15 cellular contexts compared by ENCODE assay signal in genomic region chr5:32445831-32446614, GRCh38. TPM values are rescaled to one million over a fixed set of nuclear protein-coding genes. Genes with fewer than 3 reads are reported as not detected.
DNase-seq lines count a peak whose midpoint lies in the region; ATAC-seq and TF ChIP-seq lines count a peak whose summit lies in the region.
"Had no signal": no experiment of that assay in that cellular context is flagged by ENCODE, and none has a peak within 500 bp of the region (broad histone marks: within the 10 kb centered on the region; RNA-seq: fewer than 3 reads in every experiment).

No MANE protein-coding gene starts in this region.

- no peaks in the 10 kb centered on the region for H3K9me3 Mint-ChIP-seq in activated T-cell treated with anti-CD3 and anti-CD28 coated beads, Interleukin-2, amount 50 U/mL, for 24 hours
- H3K9me3 Mint-ChIP-seq in activated T-helper 2 cell treated with anti-CD3 and anti-CD28 coated beads, Interferon-gamma antibody, Interleukin-2, Interleukin-4, amounts not matched to agents 10 μg/mL and 5 μg/mL and 100 μg/mL, durations not matched to agents 14 hours and 24 hours and 36 hours: no peaks in the 10 kb centered on the region

- no peak overlapping the region for H3K4me3 ChIP-seq in suprapubic skin

- H3K4me1 ChIP-seq in suprapubic skin: peaks cover 52% of the 10 kb centered on the region

- peak overlapping the region; percentile 30 for H3K27ac Mint-ChIP-seq in activated T-cell treated with anti-CD3 and anti-CD28 coated beads, Interleukin-2, amount 50 U/mL, for 24 hours
- no peak overlapping the region for H3K27ac Mint-ChIP-seq in activated T-helper 2 cell treated with anti-CD3 and anti-CD28 coated beads, Interferon-gamma antibody, Interleukin-2, Interleukin-4, amounts not matched to agents 10 μg/mL and 5 μg/mL and 100 μg/mL, durations not matched to agents 14 hours and 24 hours and 36 hours

- H3K9me3 ChIP-seq in suprapubic skin: no peaks in the 10 kb centered on the region
- H3K9me3 ChIP-seq: spleen had no signal

- peaks cover 4% of the 10 kb centered on the region for H3K27me3 ChIP-seq in suprapubic skin
- H3K27me3 ChIP-seq: spleen had no signal

- no peak for TF ChIP-seq POLR2A in suprapubic skin (IDR thresholded peaks at IDR 0.05)

- H3K27me3 Mint-ChIP-seq in activated T-cell treated with anti-CD3 and anti-CD28 coated beads, Interleukin-2, amount 50 U/mL, for 24 hours: no peaks in the 10 kb centered on the region
- peaks cover 22% of the 10 kb centered on the region for H3K27me3 Mint-ChIP-seq in activated T-helper 2 cell treated with anti-CD3 and anti-CD28 coated beads, Interferon-gamma antibody, Interleukin-2, Interleukin-4, amounts not matched to agents 10 μg/mL and 5 μg/mL and 100 μg/mL, durations not matched to agents 14 hours and 24 hours and 36 hours (ENCODE audit: low read depth)

- H3K4me1 Mint-ChIP-seq in activated T-cell treated with anti-CD3 and anti-CD28 coated beads, Interleukin-2, amount 50 U/mL, for 24 hours (ENCODE audit: low read depth): peaks cover 33% of the 10 kb centered on the region
- peaks cover 27% of the 10 kb centered on the region for H3K4me1 Mint-ChIP-seq in activated T-helper 2 cell treated with anti-CD3 and anti-CD28 coated beads, Interferon-gamma antibody, Interleukin-2, Interleukin-4, amounts not matched to agents 10 μg/mL and 5 μg/mL and 100 μg/mL, durations not matched to agents 14 hours and 24 hours and 36 hours (ENCODE audit: low read depth)

- TF ChIP-seq EP300 in suprapubic skin (IDR thresholded peaks at IDR 0.05): no peak

- TF ChIP-seq CTCF in suprapubic skin (IDR thresholded peaks at IDR 0.05): no peak

- no peak overlapping the region for H3K4me3 Mint-ChIP-seq in activated T-cell treated with anti-CD3 and anti-CD28 coated beads, Interleukin-2, amount 50 U/mL, for 24 hours
- peak overlapping the region; percentile 47 for H3K4me3 Mint-ChIP-seq in activated T-helper 2 cell treated with anti-CD3 and anti-CD28 coated beads, Interferon-gamma antibody, Interleukin-2, Interleukin-4, amounts not matched to agents 10 μg/mL and 5 μg/mL and 100 μg/mL, durations not matched to agents 14 hours and 24 hours and 36 hours (ENCODE audit: low read depth)

- H3K36me3 Mint-ChIP-seq in activated T-cell treated with anti-CD3 and anti-CD28 coated beads, Interleukin-2, amount 50 U/mL, for 24 hours (ENCODE audit: low read depth): peaks cover 27% of the 10 kb centered on the region
- H3K36me3 Mint-ChIP-seq in activated T-helper 2 cell treated with anti-CD3 and anti-CD28 coated beads, Interferon-gamma antibody, Interleukin-2, Interleukin-4, amounts not matched to agents 10 μg/mL and 5 μg/mL and 100 μg/mL, durations not matched to agents 14 hours and 24 hours and 36 hours (ENCODE audit: low read depth): peaks cover 23% of the 10 kb centered on the region

- ATAC-seq in left colon: peak; percentile 7
- ATAC-seq in left ventricle myocardium superior: no peak
- ATAC-seq: Right ventricle myocardium inferior had no signal

- H3K27ac ChIP-seq in suprapubic skin: peak overlapping the region; percentile 93
- H3K27ac ChIP-seq: KMS-11 had no signal

- intact Hi-C loops in activated T-helper 2 cell treated with anti-CD3 and anti-CD28 coated beads, Interferon-gamma antibody, Interleukin-2, Interleukin-4, amounts not matched to agents 10 μg/mL and 5 μg/mL and 100 μg/mL, durations not matched to agents 14 hours and 24 hours and 36 hours (cut with micrococcal nuclease): no loop called here
- intact Hi-C loops in left colon (cut with DNase I, micrococcal nuclease) (no loop called here), left ventricle myocardium superior (cut with micrococcal nuclease) (no loop called here)

- no peaks in the 10 kb centered on the region for H3K36me3 ChIP-seq in suprapubic skin
- H3K36me3 ChIP-seq: spleen had no signal

- WGBS in suprapubic skin: 71% methylated on average over 23 of the region's 23 CpGs

- DNase-seq in activated T-cell treated with anti-CD3 and anti-CD28 coated beads, Interleukin-2, amount 50 U/mL, for 24 hours: no peak
- no peak for DNase-seq in activated T-cell treated with anti-CD3 and anti-CD28 coated beads, Interleukin-2, amount 50 U/mL, for 1 hour
- DNase-seq in activated T-helper 2 cell treated with anti-CD3 and anti-CD28 coated beads, Interferon-gamma antibody, Interleukin-2, Interleukin-4, amounts not matched to agents 10 μg/mL and 5 μg/mL and 100 μg/mL, durations not matched to agents 14 hours and 24 hours and 36 hours (ENCODE audit: low spot score): no peak
- peak; percentile 41 to 61 for DNase-seq in left colon
- DNase-seq in suprapubic skin (ENCODE audit: low spot score in 2 of 2): no peak
- DNase-seq in stimulated activated CD4-positive, alpha-beta T cell treated with anti-CD3 and anti-CD28 coated beads, Interleukin-2, amount 100 ng/mL, for 48 hours: no peak
- no peak for DNase-seq in left ventricle myocardium superior
- no peak for DNase-seq in NCI-H1436 (lab: John Stamatoyannopoulos, UW)
- DNase-seq: activated gamma-delta T cell; central memory CD4-positive, alpha-beta T cell; NCI-H1694 treated with DMSO at 0.1 percent for 48 hours; NCI-H748 treated with DMSO at 0.1 percent for 48 hours; spleen had no signal

RNA-seq across cellular contexts. Expression of gene ZFR, which starts 1.5 kb away (rescaled TPM):
- 68.6 and 69.2 TPM in 2 replicates for total RNA-seq in activated T-helper 2 cell treated with anti-CD3 and anti-CD28 coated beads, Interferon-gamma antibody, Interleukin-2, Interleukin-4, amounts not matched to agents 10 μg/mL and 5 μg/mL and 100 μg/mL, durations not matched to agents 14 hours and 24 hours and 36 hours
- total RNA-seq in left colon: 10 to 100 TPM; 45.7 to 48.6 TPM
- 10 to 100 TPM; 49.0 to 66.8 (median 54.1) TPM for total RNA-seq in suprapubic skin
- total RNA-seq in left ventricle myocardium superior: 51.6 TPM

Comparison
In these comparisons a context has a peak if more than half of its experiments do, and no peak if none do; other contexts are left out.
1. DNase-seq: peak in left colon (2 of 2); none in activated T-cell treated with anti-CD3 and anti-CD28 coated beads, Interleukin-2, amount 50 U/mL, for 24 hours (single experiment), activated T-cell treated with anti-CD3 and anti-CD28 coated beads, Interleukin-2, amount 50 U/mL, for 1 hour (single experiment), activated T-helper 2 cell treated with anti-CD3 and anti-CD28 coated beads, Interferon-gamma antibody, Interleukin-2, Interleukin-4, amounts not matched to agents 10 μg/mL and 5 μg/mL and 100 μg/mL, durations not matched to agents 14 hours and 24 hours and 36 hours (single experiment), suprapubic skin (0 of 2), stimulated activated CD4-positive, alpha-beta T cell treated with anti-CD3 and anti-CD28 coated beads, Interleukin-2, amount 100 ng/mL, for 48 hours (0 of 2), left ventricle myocardium superior (single experiment) and NCI-H1436 (single experiment).